In genomic region chr9:128987800-128988199, GRCh38 we compare ENCODE assay signal across 10 cellular contexts. TPM values are rescaled to one million over a fixed set of nuclear protein-coding genes. Genes with fewer than 3 reads are reported as not detected.
DNase-seq lines count a peak whose midpoint lies in the region; ATAC-seq and TF ChIP-seq lines count a peak whose summit lies in the region.
"Had no signal": no experiment of that assay in that cellular context is flagged by ENCODE, and none has a peak within 500 bp of the region (broad histone marks: within the 10 kb centered on the region; RNA-seq: fewer than 3 reads in every experiment).

No MANE protein-coding gene starts in this region.

- no peak for ATAC-seq in HG02763 (IDR thresholded peaks at IDR 0.05; ENCODE audit: unreplicated experiment)

- no peak overlapping the region for H3K4me3 Mint-ChIP-seq in immature natural killer cell
- H3K4me3 Mint-ChIP-seq: central memory CD8-positive, alpha-beta T cell had no signal

- DNase-seq in AG10803 (ENCODE audit: low read depth) (peak; percentile 91), RPMI7951 (ENCODE audit: low read depth) (peak; percentile 68), esophagus squamous epithelium (lab: John Stamatoyannopoulos, UW) (no peak), putamen (ENCODE audit: low spot score) (peak; percentile 59), immature natural killer cell (no peak), iPS-NIHi11 (ENCODE audit: low spot score) (no peak), DMS79 (lab: John Stamatoyannopoulos, UW) (no peak)

- intact Hi-C loops in esophagus squamous epithelium (cut with DNase I): no loop called here

- H3K9me3 ChIP-seq in esophagus squamous epithelium: no peaks in the 10 kb centered on the region
- H3K9me3 ChIP-seq: neutrophil had no signal

- TF ChIP-seq CTCF in AG10803 (conservative IDR thresholded peaks at IDR 0.05; ENCODE audit: low read length) (peak; percentile 15; the same call in 1 of the 2 replicates), esophagus squamous epithelium (IDR thresholded peaks at IDR 0.05) (no peak)

- no peak for TF ChIP-seq POLR2A in esophagus squamous epithelium (IDR thresholded peaks at IDR 0.05)

- no peaks in the 10 kb centered on the region for H3K27me3 Mint-ChIP-seq in immature natural killer cell (ENCODE audit: low read depth in 3 of 3)
- H3K27me3 Mint-ChIP-seq: central memory CD8-positive, alpha-beta T cell had no signal

- H3K4me1 ChIP-seq in esophagus squamous epithelium: peaks cover 0 to 28% (median 0%) of the 10 kb centered on the region in 3 donors

- H3K36me3 ChIP-seq in esophagus squamous epithelium: peaks cover 17 to 100% (median 53%) of the 10 kb centered on the region in 3 donors

- no peaks in the 10 kb centered on the region for H3K4me1 Mint-ChIP-seq in immature natural killer cell
- H3K4me1 Mint-ChIP-seq: central memory CD8-positive, alpha-beta T cell had no signal

- H3K27ac ChIP-seq in esophagus squamous epithelium: peak overlapping the region; percentile 59 to 81 (median 69)
- H3K27ac ChIP-seq: neutrophil had no signal

- no peaks in the 10 kb centered on the region for H3K9me3 Mint-ChIP-seq in immature natural killer cell
- H3K9me3 Mint-ChIP-seq: central memory CD8-positive, alpha-beta T cell had no signal

- no peaks in the 10 kb centered on the region for H3K27me3 ChIP-seq in esophagus squamous epithelium
- H3K27me3 ChIP-seq: neutrophil had no signal

- peak overlapping the region; percentile 36 for H3K4me3 ChIP-seq in AG10803 (ENCODE audit: low read length)
- peak overlapping the region in 1 of 4 donors; percentile 9 for H3K4me3 ChIP-seq in esophagus squamous epithelium

- WGBS in esophagus squamous epithelium, 2 donors: 52 to 54% methylated on average over 5 of the region's 5 CpGs

- no peak overlapping the region for H3K27ac Mint-ChIP-seq in immature natural killer cell

- H3K36me3 Mint-ChIP-seq in immature natural killer cell: peaks cover 22 to 58% (median 52%) of the 10 kb centered on the region in 3 donors

RNA-seq across cellular contexts. Expression of gene NUP188, which starts 40.3 kb away (rescaled TPM):
- total RNA-seq in RPMI7951 (2014; rRNA removed; shearing (Covaris generic)): 28.9 and 33.4 TPM in 2 replicates
- 10 to 100 TPM; 61.0 to 78.6 (median 67.1) TPM for total RNA-seq in esophagus squamous epithelium
- polyA plus RNA-seq in immature natural killer cell: 10 to 100 TPM; 12.2 to 31.8 (median 18.6) TPM

RNA-seq across cellular contexts. Expression of gene SH3GLB2, which starts 40.3 kb away (rescaled TPM):
- total RNA-seq in RPMI7951 (2014; rRNA removed; shearing (Covaris generic)): 25.2 and 28.2 TPM in 2 replicates
- total RNA-seq in esophagus squamous epithelium: 100 to 1,000 TPM in 2 of 4 donors, 10 to 100 TPM in 2; 70.3 to 169 (median 113) TPM
- 10 to 100 TPM; 20.4 to 42.2 (median 24.1) TPM for polyA plus RNA-seq in immature natural killer cell

RNA-seq across cellular contexts. Expression of gene DOLK, which starts 40.4 kb away (rescaled TPM):
- 16.1 and 16.2 TPM in 2 replicates for total RNA-seq in RPMI7951 (2014; rRNA removed; shearing (Covaris generic))
- 10 to 100 TPM; 12.8 to 21.2 (median 16.2) TPM for total RNA-seq in esophagus squamous epithelium
- polyA plus RNA-seq in immature natural killer cell: 10 to 100 TPM in 1 of 3 donors, 1 to 10 TPM in 2; 9.5 to 18.0 (median 10.0) TPM

RNA-seq across cellular contexts. Expression of gene MIGA2, which starts 48.6 kb away (rescaled TPM):
- 13.7 and 15.6 TPM in 2 replicates for total RNA-seq in RPMI7951 (2014; rRNA removed; shearing (Covaris generic))
- total RNA-seq in esophagus squamous epithelium: 10 to 100 TPM; 27.5 to 49.3 (median 29.8) TPM
- 1 to 10 TPM; 4.8 to 9.1 (median 6.9) TPM for polyA plus RNA-seq in immature natural killer cell

Comparison
In these comparisons a context has a peak if more than half of its experiments do, and no peak if none do; other contexts are left out.
1. DNase-seq: peak in AG10803 (single experiment), RPMI7951 (single experiment) and putamen (single experiment); none in esophagus squamous epithelium (single experiment), immature natural killer cell (0 of 3), iPS-NIHi11 (single experiment) and DMS79 (single experiment).